ENCODE assay signal across 8 cellular contexts in the genomic region with DNA sequence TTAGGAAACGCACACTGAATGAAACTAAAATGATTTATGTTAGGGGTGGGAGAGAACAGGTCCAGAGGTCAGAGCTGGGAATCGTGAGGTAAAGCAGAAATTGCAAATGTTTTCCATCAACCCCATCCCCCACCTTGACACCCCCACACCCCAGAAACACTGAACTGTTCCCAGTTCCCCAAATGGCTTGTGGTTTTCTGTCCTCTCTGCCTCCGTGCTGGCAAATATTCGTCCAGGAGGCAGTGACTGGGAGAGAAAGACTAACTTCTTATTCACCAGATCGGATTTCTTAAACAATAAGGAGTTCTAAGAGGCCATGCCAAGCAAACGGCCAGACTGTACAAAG. TPM values are rescaled to one million over a fixed set of nuclear protein-coding genes. Genes with fewer than 3 reads are reported as not detected.
DNase-seq lines count a peak whose midpoint lies in the region; ATAC-seq, FAIRE-seq and TF ChIP-seq lines count a peak whose summit lies in the region.

No MANE protein-coding gene starts in this region.

- no peak for TF ChIP-seq CTCF in A549 (IDR thresholded peaks at IDR 0.05)
- TF ChIP-seq CTCF in IMR-90 (conservative IDR thresholded peaks at IDR 0.05; ENCODE audit: low read depth, low read length), result no peak

- H2BK5ac ChIP-seq in IMR-90 (ENCODE audit: low read depth, low read length, poor library complexity, severe bottlenecking), result peak overlapping the region; percentile 82

- TF ChIP-seq RAD21 in A549 (conservative IDR thresholded peaks at IDR 0.05 in 1 of 2, IDR thresholded peaks at IDR 0.05 in 1 of 2) (no peak), IMR-90 (IDR thresholded peaks at IDR 0.05; ENCODE audit: low read length) (no peak)

- DNase-seq in A549 (ENCODE audit: low read depth in 1 of 2, low spot score in 1 of 2) (no peak), IMR-90 (no peak), caudate nucleus (lab: John Stamatoyannopoulos, UW) (no peak), GM03348 (ENCODE audit: low spot score) (no peak), KG1 (lab: John Stamatoyannopoulos, UW) (no peak)
- DNase-seq in central memory CD4-positive, alpha-beta T cell, result no peak

- H3K4me1 ChIP-seq in A549 (peaks cover 12% of the 10 kb centered on the region; the same call in 2 of the 3 replicates), IMR-90 (ENCODE audit: control insufficient read depth, insufficient read depth, low read length) (peaks cover 12% of the 10 kb centered on the region), mucosa of rectum (ENCODE audit: control insufficient read depth in 2 of 2, insufficient read depth in 2 of 2, low read length in 2 of 2) (peaks cover 26 to 27% of the 10 kb centered on the region in 2 donors)

- H2BK15ac ChIP-seq in IMR-90 (ENCODE audit: low read depth, low read length), result no peak overlapping the region

- peak overlapping the region; percentile 82 for H3K4ac ChIP-seq in IMR-90 (ENCODE audit: low read depth, low read length)

- TF ChIP-seq POLR2A in A549 (IDR thresholded peaks at IDR 0.05; ENCODE audit: low read length) (no peak), IMR-90 (IDR thresholded peaks at IDR 0.05; ENCODE audit: low read depth, low read length) (no peak)

- ATAC-seq in A549, result no peak
- no peak for ATAC-seq in IMR-90 (ENCODE audit: low read depth)
- ATAC-seq in GM21717 (IDR thresholded peaks at IDR 0.05; ENCODE audit: unreplicated experiment), result no peak

- TF ChIP-seq EP300 in A549 (IDR thresholded peaks at IDR 0.05), result no peak

- CTCF ChIA-PET in A549 (lab: Yijun Ruan, JAX), result interaction anchor here (2.3 kb wide), 1 partner anchor 26 kb away, joined by 8 read pairs; no protein-coding TSS in a partner anchor
- CTCF ChIA-PET in IMR-90 (lab: Yijun Ruan, JAX), result no interaction called here

- peaks cover 9% of the 10 kb centered on the region for H3K9me1 ChIP-seq in IMR-90 (ENCODE audit: insufficient read depth, low read length)

- H3K18ac ChIP-seq in IMR-90 (ENCODE audit: low read depth, low read length), result no peak overlapping the region

- H3K4me2 ChIP-seq in A549 (peak overlapping the region; percentile 92), IMR-90 (ENCODE audit: low read depth, low read length) (peak overlapping the region; percentile 83)

- POLR2A ChIA-PET in A549 (lab: Yijun Ruan, JAX) (interaction anchor here (1.0 to 2.8 kb wide), 4 partner anchors 9 to 20 kb away, joined by 3 to 13 read pairs (median 8); partner anchors contain the start of gene DEPP1), IMR-90 (lab: Charles Lee; ENCODE audit: unreplicated experiment) (no interaction called here)

- WGBS in A549 (ENCODE audit: missing lambda C conversion rate), result 4% methylated on average over 6 of the region's 6 CpGs
- no CpG with 5 or more reads among the region's 6 CpGs for WGBS in IMR-90 (ENCODE audit: extremely low coverage in 2 of 2, insufficient read length in 1 of 2), 2 experiments

- peak overlapping the region; percentile 71; the same call in 1 of the 2 replicates for H4K5ac ChIP-seq in IMR-90 (ENCODE audit: low read depth, low read length)

- no TSS peak for BruUV-seq in IMR-90 (replicated peaks; lab: Mats Ljungman, UMichigan)

- H3K56ac ChIP-seq in IMR-90 (ENCODE audit: extremely low read depth, insufficient read depth, low read length), result peak overlapping the region; percentile 23; the same call in 1 of the 2 replicates

- no peak overlapping the region for H2BK20ac ChIP-seq in IMR-90 (ENCODE audit: low read depth, low read length)

- no peak overlapping the region; a peak in 1 of 4 replicates for H4K8ac ChIP-seq in IMR-90 (ENCODE audit: low read depth in 2 of 2, low read length in 2 of 2)

- peak overlapping the region; percentile 8 for H3K14ac ChIP-seq in IMR-90 (replicated peaks; ENCODE audit: low read depth, low read length)

- peaks cover 11 to 27% of the 10 kb centered on the region in 2 experiments; a peak in 3 of 4 replicates for H3K79me1 ChIP-seq in IMR-90 (ENCODE audit: low read depth in 1 of 2, low read length in 2 of 2)

- intact Hi-C loops in IMR-90 (cut with micrococcal nuclease), result no loop called here

- H3K9me3 ChIP-seq in A549 (no peaks in the 10 kb centered on the region), IMR-90 (ENCODE audit: control insufficient read depth, insufficient read depth, low read length) (peaks cover 2% of the 10 kb centered on the region; the same call in 1 of the 2 replicates), mucosa of rectum (ENCODE audit: control insufficient read depth in 2 of 2, low read length in 2 of 2) (no peaks in the 10 kb centered on the region)

- peak overlapping the region; percentile 74 for H2AK9ac ChIP-seq in IMR-90 (replicated peaks; ENCODE audit: low read depth, low read length, poor library complexity)

- H3K27ac ChIP-seq in A549 (peak overlapping the region; percentile 86), IMR-90 (ENCODE audit: insufficient read depth, low read length) (peak overlapping the region; percentile 81), caudate nucleus (ENCODE audit: low read depth, low read length) (peak overlapping the region; percentile 72), mucosa of rectum (ENCODE audit: low read depth in 2 of 2, low read length in 2 of 2) (peak overlapping the region; percentile 89)

- H3K4me3 ChIP-seq in A549 (peak overlapping the region; percentile 53), IMR-90 (ENCODE audit: insufficient read depth, low read depth, low read length) (peak overlapping the region; percentile 89), mucosa of rectum (ENCODE audit: low read length in 2 of 2) (peak overlapping the region; percentile 82 to 90)

- H3K27me3 ChIP-seq in IMR-90 (ENCODE audit: control insufficient read depth, insufficient read depth, low read length) (no peaks in the 10 kb centered on the region), mucosa of rectum (ENCODE audit: control insufficient read depth in 2 of 2, insufficient read depth in 2 of 2, low read length in 2 of 2) (no peaks in the 10 kb centered on the region)

- H2AK5ac ChIP-seq in IMR-90 (ENCODE audit: low read depth, low read length), result no peak overlapping the region

- FAIRE-seq in A549 (lab: Jason Lieb, UNC), result no peak

- H2BK120ac ChIP-seq in IMR-90 (ENCODE audit: low read depth, low read length), result peak overlapping the region; percentile 3; the same call in 1 of the 2 replicates

- H3K36me3 ChIP-seq in IMR-90 (ENCODE audit: control insufficient read depth, insufficient read depth, low read length), result peaks cover 8% of the 10 kb centered on the region; the same call in 1 of the 2 replicates
- peaks cover 3% of the 10 kb centered on the region in 2 donors for H3K36me3 ChIP-seq in mucosa of rectum (ENCODE audit: control insufficient read depth in 2 of 2, insufficient read depth in 2 of 2, low read length in 2 of 2)

- peak overlapping the region; percentile 96 for H2AFZ ChIP-seq in IMR-90 (replicated peaks; ENCODE audit: low read length, poor library complexity)

- no peak overlapping the region for H3K23ac ChIP-seq in IMR-90 (ENCODE audit: low read depth, low read length)

- H4K91ac ChIP-seq in IMR-90 (ENCODE audit: insufficient read depth, low read depth, low read length), result peak overlapping the region; percentile 14

- in situ Hi-C loops in IMR-90 (cut with MboI; ENCODE audit: low sequenced_read_pairs), result no loop called here

- peak overlapping the region; percentile 78 for H3K9ac ChIP-seq in IMR-90 (ENCODE audit: low read depth, low read length)
- peak overlapping the region; percentile 83 to 89 for H3K9ac ChIP-seq in mucosa of rectum (ENCODE audit: low read depth in 1 of 2, low read length in 2 of 2)

- H4K20me1 ChIP-seq in IMR-90 (ENCODE audit: insufficient read depth, low read length), result no peaks in the 10 kb centered on the region

- dilution Hi-C loops in IMR-90 (cut with HindIII; ENCODE audit: low sequenced_read_pairs, unreplicated experiment), result no loop called here

RNA-seq across cellular contexts. Expression of gene RASSF4, which starts 0.7 kb away (rescaled TPM):
- 2.1 and 2.2 TPM in 2 replicates for polyA plus RNA-seq in A549 (2011; rRNA removed)
- polyA plus RNA-seq in A549 (2012; cell fraction: cytosol; rRNA removed), result 0.99 and 1.2 TPM in 2 replicates
- polyA plus RNA-seq in A549 (2012; cell fraction: nucleus; rRNA removed), result 2.7 and 2.9 TPM in 2 replicates
- polyA plus RNA-seq in A549 (2017; fragmentation: RNase III; extraction: RNeasy Plus Mini Kit Qiagen cat#74134 plus additional on column Dnase treatment), result 1.3 to 2.3 TPM (median 1.9 TPM) in 3 replicates
- 2.3 and 2.9 TPM in 2 replicates for polyA minus RNA-seq in A549 (2011; rRNA and poly(A)+ RNA removed)
- total RNA-seq in IMR-90 (2012; rRNA removed), result 5.9 and 6.1 TPM in 2 replicates
- polyA plus RNA-seq in IMR-90 (2012; rRNA removed), result 8.6 and 10.1 TPM in 2 replicates
- 4.5 and 6.1 TPM in 2 replicates for polyA plus RNA-seq in IMR-90 (2012; cell fraction: cytosol; rRNA removed)
- polyA plus RNA-seq in IMR-90 (2012; cell fraction: nucleus; rRNA removed; ENCODE audit: low replicate concordance), result 46.1 and 53.0 TPM in 2 replicates

RNA-seq across cellular contexts. Expression of gene DEPP1, which starts 19.7 kb away (rescaled TPM):
- polyA plus RNA-seq in A549 (2011; rRNA removed) (0.89 and 0.92 TPM in 2 replicates), A549 (2017; fragmentation: RNase III; extraction: RNeasy Plus Mini Kit Qiagen cat#74134 plus additional on column Dnase treatment) (0.22 to 0.50 TPM (median 0.46 TPM) in 3 replicates), IMR-90 (2012; rRNA removed) (19.7 and 30.0 TPM in 2 replicates)
- 0.37 and 0.71 TPM in 2 replicates for polyA plus RNA-seq in A549 (2012; cell fraction: cytosol; rRNA removed)
- polyA plus RNA-seq in A549 (2012; cell fraction: nucleus; rRNA removed), result 0.51 and 1.2 TPM in 2 replicates
- 1.5 and 2.1 TPM in 2 replicates for polyA minus RNA-seq in A549 (2011; rRNA and poly(A)+ RNA removed)
- 11.7 and 13.6 TPM in 2 replicates for total RNA-seq in IMR-90 (2012; rRNA removed)
- 16.4 and 30.1 TPM in 2 replicates for polyA plus RNA-seq in IMR-90 (2012; cell fraction: cytosol; rRNA removed)
- polyA plus RNA-seq in IMR-90 (2012; cell fraction: nucleus; rRNA removed; ENCODE audit: low replicate concordance), result 18.4 and 24.2 TPM in 2 replicates

RNA-seq across cellular contexts. Expression of gene ZNF22, which starts 41.9 kb away (rescaled TPM):
- polyA plus RNA-seq in A549 (2011; rRNA removed) (11.0 and 13.0 TPM in 2 replicates), A549 (2017; fragmentation: RNase III; extraction: RNeasy Plus Mini Kit Qiagen cat#74134 plus additional on column Dnase treatment) (8.5 to 8.7 TPM (median 8.6 TPM) in 3 replicates), IMR-90 (2012; rRNA removed) (8.4 and 10.6 TPM in 2 replicates)
- polyA plus RNA-seq in A549 (2012; cell fraction: cytosol; rRNA removed), result 2.8 and 2.9 TPM in 2 replicates
- polyA plus RNA-seq in A549 (2012; cell fraction: nucleus; rRNA removed), result 0.54 and 1.7 TPM in 2 replicates
- polyA minus RNA-seq in A549 (2011; rRNA and poly(A)+ RNA removed), result 1.4 and 2.2 TPM in 2 replicates
- total RNA-seq in IMR-90 (2012; rRNA removed), result 12.4 and 18.6 TPM in 2 replicates
- polyA plus RNA-seq in IMR-90 (2012; cell fraction: cytosol; rRNA removed), result 1.7 and 2.4 TPM in 2 replicates
- polyA plus RNA-seq in IMR-90 (2012; cell fraction: nucleus; rRNA removed; ENCODE audit: low replicate concordance), result 0.39 and 4.0 TPM in 2 replicates

RNA-seq across cellular contexts. Expression of gene TMEM72, which starts 47.7 kb away (rescaled TPM):
- not detected in 2 replicates for polyA plus RNA-seq in A549 (2011; rRNA removed)
- not detected in 2 replicates for polyA plus RNA-seq in A549 (2012; cell fraction: cytosol; rRNA removed)
- not detected in 2 replicates for polyA plus RNA-seq in A549 (2012; cell fraction: nucleus; rRNA removed)
- not detected in 3 replicates for polyA plus RNA-seq in A549 (2017; fragmentation: RNase III; extraction: RNeasy Plus Mini Kit Qiagen cat#74134 plus additional on column Dnase treatment)
- not detected in 2 replicates for polyA minus RNA-seq in A549 (2011; rRNA and poly(A)+ RNA removed)
- not detected in 2 replicates for total RNA-seq in IMR-90 (2012; rRNA removed)
- polyA plus RNA-seq in IMR-90 (2012; rRNA removed), result not detected in 2 replicates
- polyA plus RNA-seq in IMR-90 (2012; cell fraction: cytosol; rRNA removed), result not detected in 2 replicates
- not detected in 2 replicates for polyA plus RNA-seq in IMR-90 (2012; cell fraction: nucleus; rRNA removed; ENCODE audit: low replicate concordance)

Comparison
In these comparisons a context has a peak if more than half of its experiments do, and no peak if none do; other contexts are left out.
1. RNA of gene DEPP1, which starts 19.7 kb away (polyA plus RNA-seq): 16.4 to 30.1 TPM in IMR-90; 0.22 to 1.2 TPM in A549; every median in the first group is over 4 times any median in the second.
2. Peak in every context shown above with its lines, with median percentiles within 50 percentile points of each other: H3K27ac ChIP-seq and H3K4me3 ChIP-seq.